ENCODE assay signal across 8 cellular contexts in the genomic region with DNA sequence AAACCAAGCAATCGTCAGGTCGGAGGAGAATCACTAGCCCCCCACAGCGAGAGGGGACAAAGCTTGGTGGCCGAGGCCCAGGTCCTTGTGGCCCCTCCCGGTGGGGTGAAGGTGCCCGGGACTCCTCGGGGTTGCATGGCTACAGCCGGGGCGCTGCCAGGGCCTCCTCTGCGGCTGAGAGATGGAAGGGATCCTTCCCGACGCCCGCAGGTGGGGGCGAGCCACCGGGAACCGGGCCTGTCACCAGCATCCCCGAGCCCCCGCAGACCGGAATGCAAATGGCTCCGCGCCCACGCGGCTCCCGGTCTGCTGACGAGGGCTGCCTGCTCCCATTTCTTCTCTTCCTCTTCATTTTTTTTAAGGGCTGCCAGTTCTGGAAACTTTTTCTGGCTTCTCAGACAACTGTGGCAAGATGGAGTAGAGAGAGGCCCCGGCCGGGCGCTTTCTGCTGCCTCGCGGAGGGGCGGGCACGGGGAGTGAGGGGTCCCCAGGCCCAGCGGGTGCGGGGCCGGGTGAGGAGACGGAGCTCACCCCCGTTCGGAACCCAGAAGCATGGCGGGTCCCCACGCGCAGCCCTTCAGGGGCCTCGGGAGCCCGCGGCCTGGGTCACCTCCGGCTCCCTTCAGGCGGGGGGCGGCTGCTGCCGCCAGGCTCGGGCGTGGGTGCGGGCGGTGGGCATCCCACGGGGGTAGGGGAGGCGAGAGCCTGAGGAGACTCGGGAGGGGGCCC. TPM values are rescaled to one million over a fixed set of nuclear protein-coding genes. Genes with fewer than 3 reads are reported as not detected.
DNase-seq lines count a peak whose midpoint lies in the region; ATAC-seq and TF ChIP-seq lines count a peak whose summit lies in the region.

No MANE protein-coding gene starts in this region.

- intact Hi-C loops in CD4-positive, alpha-beta T cell (cut with DNase I, micrococcal nuclease) = loop anchor here (2.0 to 10.0 kb wide), 3 partner anchors 59 to 185 kb away; a partner anchor contains a TSS
- intact Hi-C loops in posterior cingulate gyrus (cut with DNase I) = loop anchor here (2.0 kb wide), 1 partner anchor 185 kb away; no protein-coding TSS in a partner anchor

- peaks cover 8% of the 10 kb centered on the region for H3K4me1 Mint-ChIP-seq in CD4-positive, alpha-beta T cell (ENCODE audit: low read depth)
- H3K4me1 Mint-ChIP-seq in HFFc6 (ENCODE audit: low read depth) (peaks cover 6% of the 10 kb centered on the region), WTC11 (peaks cover 15% of the 10 kb centered on the region)

- no peaks in the 10 kb centered on the region for H3K9me3 Mint-ChIP-seq in CD4-positive, alpha-beta T cell
- H3K9me3 Mint-ChIP-seq in HFFc6 (no peaks in the 10 kb centered on the region), WTC11 (no peaks in the 10 kb centered on the region)

- no peak for TF ChIP-seq CTCF in CD4-positive, alpha-beta T cell (IDR thresholded peaks at IDR 0.05)
- TF ChIP-seq CTCF in HFFc6 (IDR thresholded peaks at IDR 0.05) (no peak), WTC11 (IDR thresholded peaks at IDR 0.05) (no peak; the same call in 1 of the 2 replicates), foreskin keratinocyte (conservative IDR thresholded peaks at IDR 0.05) (no peak)

- no peak for DNase-seq in CD4-positive, alpha-beta T cell
- no peak for DNase-seq in HFFc6
- DNase-seq in WTC11 (ENCODE audit: low spot score) = no peak
- no peak for DNase-seq in foreskin keratinocyte
- peak; percentile 32 to 94 (median 64) for DNase-seq in posterior cingulate gyrus
- no peak for DNase-seq in stimulated activated CD8-positive, alpha-beta memory T cell treated with anti-CD3 and anti-CD28 coated beads, Interleukin-4, amount 100 ng/mL, for 48 hours
- DNase-seq in NCI-H226 = no peak

- H3K36me3 Mint-ChIP-seq in CD4-positive, alpha-beta T cell (ENCODE audit: low read depth) = no peaks in the 10 kb centered on the region
- H3K36me3 Mint-ChIP-seq in HFFc6 (ENCODE audit: low read depth) (no peaks in the 10 kb centered on the region), WTC11 (no peaks in the 10 kb centered on the region)

- peak overlapping the region; percentile 90 for H3K4me3 Mint-ChIP-seq in CD4-positive, alpha-beta T cell
- peak overlapping the region; percentile 72 for H3K4me3 Mint-ChIP-seq in HFFc6
- peak overlapping the region; percentile 65 for H3K4me3 Mint-ChIP-seq in WTC11

- CTCF ChIA-PET in CD4-positive, alpha-beta T cell (lab: Charles Lee) = interaction anchor here (1.6 kb wide), 1 partner anchor 27 kb away, joined by 10 read pairs; a partner anchor contains a TSS
- CTCF ChIA-PET in WTC11 (lab: Charles Lee) = interaction anchor here (0.5 to 5.1 kb wide), 11 partner anchors 8 to 1202 kb away, joined by 3 to 48 read pairs (median 4); a partner anchor contains a TSS

- POLR2A ChIA-PET in CD4-positive, alpha-beta T cell (lab: Charles Lee) = interaction anchor here (1.2 kb wide), 1 partner anchor 185 kb away, joined by 3 read pairs; no protein-coding TSS in a partner anchor
- POLR2A ChIA-PET in WTC11 (lab: Charles Lee) = interaction anchor here (1.5 kb wide), 1 partner anchor 27 kb away, joined by 4 read pairs; no protein-coding TSS in a partner anchor

- H3K9me3 ChIP-seq in CD4-positive, alpha-beta T cell (ENCODE audit: control insufficient read depth, low read length) = no peaks in the 10 kb centered on the region

- no peaks in the 10 kb centered on the region for H3K27me3 ChIP-seq in CD4-positive, alpha-beta T cell (ENCODE audit: control insufficient read depth, insufficient read depth, low read length)
- no peaks in the 10 kb centered on the region for H3K27me3 ChIP-seq in foreskin keratinocyte

- H3K27ac ChIP-seq in CD4-positive, alpha-beta T cell (ENCODE audit: low read depth, low read length) = no peak overlapping the region
- H3K27ac ChIP-seq in foreskin keratinocyte = peak overlapping the region; percentile 42

- peak overlapping the region; percentile 71 for H3K27ac Mint-ChIP-seq in CD4-positive, alpha-beta T cell
- H3K27ac Mint-ChIP-seq in HFFc6 (peak overlapping the region; percentile 75), WTC11 (0 out of 2 replicates have a peak overlapping the region, but pooled peaks have one; percentile 76)

- ATAC-seq in CD4-positive, alpha-beta T cell (ENCODE audit: poor library complexity) = no peak
- peak; percentile 18 for ATAC-seq in WTC11
- no peak for ATAC-seq in foreskin keratinocyte
- no peak for ATAC-seq in HG03139 (IDR thresholded peaks at IDR 0.05; ENCODE audit: unreplicated experiment)

- H3K4me1 ChIP-seq in foreskin keratinocyte = no peaks in the 10 kb centered on the region

- H3K27me3 Mint-ChIP-seq in CD4-positive, alpha-beta T cell = no peaks in the 10 kb centered on the region
- H3K27me3 Mint-ChIP-seq in HFFc6 (ENCODE audit: insufficient read depth) = peaks cover 2% of the 10 kb centered on the region
- H3K27me3 Mint-ChIP-seq in WTC11 (ENCODE audit: low read depth) = peaks cover 29% of the 10 kb centered on the region

TF ChIP-seq in WTC11, 78 proteins besides CTCF, POLR2A, EP300 and RAD21:
- TF ChIP-seq, protein P1, sequence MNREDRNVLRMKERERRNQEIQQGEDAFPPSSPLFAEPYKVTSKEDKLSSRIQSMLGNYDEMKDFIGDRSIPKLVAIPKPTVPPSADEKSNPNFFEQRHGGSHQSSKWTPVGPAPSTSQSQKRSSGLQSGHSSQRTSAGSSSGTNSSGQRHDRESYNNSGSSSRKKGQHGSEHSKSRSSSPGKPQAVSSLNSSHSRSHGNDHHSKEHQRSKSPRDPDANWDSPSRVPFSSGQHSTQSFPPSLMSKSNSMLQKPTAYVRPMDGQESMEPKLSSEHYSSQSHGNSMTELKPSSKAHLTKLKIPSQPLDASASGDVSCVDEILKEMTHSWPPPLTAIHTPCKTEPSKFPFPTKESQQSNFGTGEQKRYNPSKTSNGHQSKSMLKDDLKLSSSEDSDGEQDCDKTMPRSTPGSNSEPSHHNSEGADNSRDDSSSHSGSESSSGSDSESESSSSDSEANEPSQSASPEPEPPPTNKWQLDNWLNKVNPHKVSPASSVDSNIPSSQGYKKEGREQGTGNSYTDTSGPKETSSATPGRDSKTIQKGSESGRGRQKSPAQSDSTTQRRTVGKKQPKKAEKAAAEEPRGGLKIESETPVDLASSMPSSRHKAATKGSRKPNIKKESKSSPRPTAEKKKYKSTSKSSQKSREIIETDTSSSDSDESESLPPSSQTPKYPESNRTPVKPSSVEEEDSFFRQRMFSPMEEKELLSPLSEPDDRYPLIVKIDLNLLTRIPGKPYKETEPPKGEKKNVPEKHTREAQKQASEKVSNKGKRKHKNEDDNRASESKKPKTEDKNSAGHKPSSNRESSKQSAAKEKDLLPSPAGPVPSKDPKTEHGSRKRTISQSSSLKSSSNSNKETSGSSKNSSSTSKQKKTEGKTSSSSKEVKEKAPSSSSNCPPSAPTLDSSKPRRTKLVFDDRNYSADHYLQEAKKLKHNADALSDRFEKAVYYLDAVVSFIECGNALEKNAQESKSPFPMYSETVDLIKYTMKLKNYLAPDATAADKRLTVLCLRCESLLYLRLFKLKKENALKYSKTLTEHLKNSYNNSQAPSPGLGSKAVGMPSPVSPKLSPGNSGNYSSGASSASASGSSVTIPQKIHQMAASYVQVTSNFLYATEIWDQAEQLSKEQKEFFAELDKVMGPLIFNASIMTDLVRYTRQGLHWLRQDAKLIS (CRISPR knock-in tag; IDR thresholded peaks at IDR 0.05; ENCODE audit: borderline replicate concordance) = no peak
- TF ChIP-seq TEAD4 (CRISPR knock-in tag; IDR thresholded peaks at IDR 0.05) (no peak), CBFB (CRISPR knock-in tag; IDR thresholded peaks at IDR 0.05; ENCODE audit: low read depth) (no peak)

RNA-seq across cellular contexts. Expression of a gene that starts 27.5 kb away (rescaled TPM):
- 1 to 10 TPM in 1 of 2 experiments, under 1 TPM in 1; 0.89 to 1.2 TPM for total RNA-seq in CD4-positive, alpha-beta T cell
- total RNA-seq in HFFc6 (2021; fragmentation: NEBNext Ultra II Directional; extraction: Animal tissue kit (Norgen Biotek cat#: 25700)) = 1 to 10 TPM; 1.1 to 3.8 (median 2.5) TPM
- 7.3 to 9.5 TPM (median 8.7 TPM) in 3 replicates for total RNA-seq in WTC11 (2021)
- 11.3 and 12.9 TPM in 2 replicates for total RNA-seq in foreskin keratinocyte
- polyA plus RNA-seq in foreskin keratinocyte = 10.1 and 10.5 TPM in 2 replicates

RNA-seq across cellular contexts. Expression of a gene that starts 33.5 kb away (rescaled TPM):
- under 1 TPM; 0.33 to 0.61 TPM for total RNA-seq in CD4-positive, alpha-beta T cell
- total RNA-seq in HFFc6 (2021; fragmentation: NEBNext Ultra II Directional; extraction: Animal tissue kit (Norgen Biotek cat#: 25700)) = 1 to 10 TPM; 2.9 to 4.3 (median 3.7) TPM
- total RNA-seq in WTC11 (2021) (0.21 to 0.55 TPM (median 0.37 TPM) in 3 replicates), foreskin keratinocyte (1.0 and 1.6 TPM in 2 replicates)
- polyA plus RNA-seq in foreskin keratinocyte = 1.0 and 1.9 TPM in 2 replicates

RNA-seq across cellular contexts. Expression of a gene that starts 59.8 kb away (rescaled TPM):
- 10 to 100 TPM; 41.4 to 44.6 TPM for total RNA-seq in CD4-positive, alpha-beta T cell
- total RNA-seq in HFFc6 (2021; fragmentation: NEBNext Ultra II Directional; extraction: Animal tissue kit (Norgen Biotek cat#: 25700)) = 10 to 100 TPM; 73.6 to 82.2 (median 76.3) TPM
- total RNA-seq in WTC11 (2021) (96.5 to 100.0 TPM (median 96.9 TPM) in 3 replicates), foreskin keratinocyte (59.5 and 64.7 TPM in 2 replicates)
- polyA plus RNA-seq in foreskin keratinocyte = 46.4 and 48.6 TPM in 2 replicates

Comparison
In these comparisons a context has a peak if more than half of its experiments do, and no peak if none do; other contexts are left out.
1. DNase-seq: peak in posterior cingulate gyrus (10 of 10); none in CD4-positive, alpha-beta T cell (0 of 10), HFFc6 (single experiment), WTC11 (single experiment), foreskin keratinocyte (0 of 2), stimulated activated CD8-positive, alpha-beta memory T cell treated with anti-CD3 and anti-CD28 coated beads, Interleukin-4, amount 100 ng/mL, for 48 hours (single experiment) and NCI-H226 (single experiment).
2. Peak in every context shown above with its lines, with median percentiles within 50 percentile points of each other: H3K27ac Mint-ChIP-seq and H3K4me3 Mint-ChIP-seq.